In the genomic region with DNA sequence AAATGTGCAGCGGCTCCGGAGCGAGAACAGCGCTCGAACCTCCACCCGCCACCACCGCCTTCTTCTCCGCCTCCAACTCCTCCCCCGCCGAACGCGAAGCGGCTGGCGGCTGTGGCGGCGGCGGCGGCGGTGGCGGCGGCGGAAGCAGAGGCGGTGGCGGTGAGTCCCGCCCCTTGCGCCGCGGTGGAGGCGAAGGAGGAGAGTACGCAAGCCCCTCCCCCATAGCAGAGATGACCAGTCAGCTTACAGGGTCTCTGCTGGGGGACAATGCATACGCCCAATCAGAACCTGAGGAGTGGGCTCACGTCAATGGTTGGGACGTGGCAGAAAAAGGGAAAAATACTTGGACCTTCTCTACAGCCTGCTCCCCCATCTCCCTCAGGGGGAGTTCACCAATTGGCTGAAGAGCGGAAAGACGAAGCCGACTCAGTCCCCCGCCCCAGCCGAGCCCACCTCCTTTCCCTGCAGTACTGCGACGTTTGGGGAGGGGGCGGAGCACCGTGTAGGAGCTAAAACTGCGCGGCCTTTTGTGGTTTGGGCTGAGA, we compare ENCODE assay signal across 1 cellular context.
A peak's percentile ranks its signal among the peaks of the same experiment; 100 is the strongest.
TF ChIP-seq lines count a peak whose summit lies in the region.

A gene with protein sequence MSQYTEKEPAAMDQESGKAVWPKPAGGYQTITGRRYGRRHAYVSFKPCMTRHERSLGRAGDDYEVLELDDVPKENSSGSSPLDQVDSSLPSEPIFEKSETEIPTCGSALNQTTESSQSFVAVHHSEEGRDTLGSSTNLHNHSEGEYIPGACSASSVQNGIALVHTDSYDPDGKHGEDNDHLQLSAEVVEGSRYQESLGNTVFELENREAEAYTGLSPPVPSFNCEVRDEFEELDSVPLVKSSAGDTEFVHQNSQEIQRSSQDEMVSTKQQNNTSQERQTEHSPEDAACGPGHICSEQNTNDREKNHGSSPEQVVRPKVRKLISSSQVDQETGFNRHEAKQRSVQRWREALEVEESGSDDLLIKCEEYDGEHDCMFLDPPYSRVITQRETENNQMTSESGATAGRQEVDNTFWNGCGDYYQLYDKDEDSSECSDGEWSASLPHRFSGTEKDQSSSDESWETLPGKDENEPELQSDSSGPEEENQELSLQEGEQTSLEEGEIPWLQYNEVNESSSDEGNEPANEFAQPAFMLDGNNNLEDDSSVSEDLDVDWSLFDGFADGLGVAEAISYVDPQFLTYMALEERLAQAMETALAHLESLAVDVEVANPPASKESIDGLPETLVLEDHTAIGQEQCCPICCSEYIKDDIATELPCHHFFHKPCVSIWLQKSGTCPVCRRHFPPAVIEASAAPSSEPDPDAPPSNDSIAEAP (minus strand): TSS at position 131 of the 545 bp plus-strand sequence. CDS start 26,541 bp downstream, outside the sequence.

TF ChIP-seq in K562, 482 proteins besides CTCF, POLR2A, EP300 and RAD21 (continued from another document and continues in another):
- TF ChIP-seq BCLAF1 (IDR thresholded peaks at IDR 0.05; ENCODE audit: borderline replicate concordance in 1 of 2, control insufficient read depth in 1 of 2, low read depth in 2 of 2, low read length in 1 of 2): no peak
- TF ChIP-seq NFE2L1 (tag; IDR thresholded peaks at IDR 0.05; ENCODE audit: borderline replicate concordance, low read depth): no peak
- TF ChIP-seq ZNF23 (CRISPR knock-in tag; IDR thresholded peaks at IDR 0.05): no peak
- TF ChIP-seq ZNF766 (CRISPR knock-in tag; conservative IDR thresholded peaks at IDR 0.05): no peak
- TF ChIP-seq PCBP1 (IDR thresholded peaks at IDR 0.05; ENCODE audit: low read depth, low read length, poor library complexity, severe bottlenecking): no peak
- TF ChIP-seq COPS2 (conservative IDR thresholded peaks at IDR 0.05): no peak
- no peak for TF ChIP-seq RFX1 (IDR thresholded peaks at IDR 0.05)
- no peak for TF ChIP-seq ZNF507 (tag; conservative IDR thresholded peaks at IDR 0.05)
- TF ChIP-seq ZSCAN32 (CRISPR knock-in tag; IDR thresholded peaks at IDR 0.05): no peak
- no peak for TF ChIP-seq ATF6 (CRISPR knock-in tag; IDR thresholded peaks at IDR 0.05)
- TF ChIP-seq FOXK1 (CRISPR knock-in tag; IDR thresholded peaks at IDR 0.05; ENCODE audit: borderline replicate concordance): no peak
- no peak; the same call in 1 of the 2 replicates for TF ChIP-seq ZNF431 (CRISPR knock-in tag; IDR thresholded peaks at IDR 0.05)
- no peak for TF ChIP-seq CEBPG (CRISPR knock-in tag; IDR thresholded peaks at IDR 0.05)
- TF ChIP-seq CEBPG (tag; conservative IDR thresholded peaks at IDR 0.05 in 1 of 2, IDR thresholded peaks at IDR 0.05 in 1 of 2): no peak
- no peak for TF ChIP-seq IRF9 (tag; IDR thresholded peaks at IDR 0.05)
- no peak for TF ChIP-seq PPARD (CRISPR knock-in tag; IDR thresholded peaks at IDR 0.05)
- no peak for TF ChIP-seq ELF4 (CRISPR knock-in tag; IDR thresholded peaks at IDR 0.05)
- TF ChIP-seq GTF2F1 (IDR thresholded peaks at IDR 0.05; ENCODE audit: low read depth, low read length): no peak
- no peak for TF ChIP-seq ATF4 (CRISPR knock-in tag; IDR thresholded peaks at IDR 0.05)
- no peak for TF ChIP-seq ZNF212 (CRISPR knock-in tag; IDR thresholded peaks at IDR 0.05)
- TF ChIP-seq PHB (CRISPR knock-in tag; IDR thresholded peaks at IDR 0.05): no peak
- no peak for TF ChIP-seq NFE2 (IDR thresholded peaks at IDR 0.05; ENCODE audit: low read depth)
- no peak for TF ChIP-seq PTBP1 (IDR thresholded peaks at IDR 0.05; ENCODE audit: low read depth, low read length)
- no peak for TF ChIP-seq CBX2 (IDR thresholded peaks at IDR 0.05; ENCODE audit: insufficient read depth, low read length, poor library complexity, severe bottlenecking)
- no peak for TF ChIP-seq NR2C2 (CRISPR knock-in tag; IDR thresholded peaks at IDR 0.05)
- no peak for TF ChIP-seq NR2C2 (tag; IDR thresholded peaks at IDR 0.05)
- no peak for TF ChIP-seq RCOR1 (IDR thresholded peaks at IDR 0.05; ENCODE audit: borderline replicate concordance in 1 of 2, low read depth in 2 of 2, low read length in 2 of 2)
- no peak for TF ChIP-seq TSC22D4 (tag; IDR thresholded peaks at IDR 0.05)
- no peak for TF ChIP-seq ZNF561 (CRISPR knock-in tag; conservative IDR thresholded peaks at IDR 0.05)
- no peak for TF ChIP-seq HDAC2 (IDR thresholded peaks at IDR 0.05)
- TF ChIP-seq MCM2 (IDR thresholded peaks at IDR 0.05; ENCODE audit: low read depth): no peak
- no peak for TF ChIP-seq OTX1 (CRISPR knock-in tag; IDR thresholded peaks at IDR 0.05)
- no peak for TF ChIP-seq MYC (IDR thresholded peaks at IDR 0.05; ENCODE audit: low read depth, low read length)
- no peak for TF ChIP-seq MYC (CRISPR knock-in tag; IDR thresholded peaks at IDR 0.05; ENCODE audit: borderline replicate concordance, low read depth)
- peak; percentile 90 for TF ChIP-seq RBFOX2 (IDR thresholded peaks at IDR 0.05; ENCODE audit: low read depth, low read length)
- no peak for TF ChIP-seq XRCC5 (IDR thresholded peaks at IDR 0.05; ENCODE audit: low read depth, low read length)
- TF ChIP-seq, protein P1, sequence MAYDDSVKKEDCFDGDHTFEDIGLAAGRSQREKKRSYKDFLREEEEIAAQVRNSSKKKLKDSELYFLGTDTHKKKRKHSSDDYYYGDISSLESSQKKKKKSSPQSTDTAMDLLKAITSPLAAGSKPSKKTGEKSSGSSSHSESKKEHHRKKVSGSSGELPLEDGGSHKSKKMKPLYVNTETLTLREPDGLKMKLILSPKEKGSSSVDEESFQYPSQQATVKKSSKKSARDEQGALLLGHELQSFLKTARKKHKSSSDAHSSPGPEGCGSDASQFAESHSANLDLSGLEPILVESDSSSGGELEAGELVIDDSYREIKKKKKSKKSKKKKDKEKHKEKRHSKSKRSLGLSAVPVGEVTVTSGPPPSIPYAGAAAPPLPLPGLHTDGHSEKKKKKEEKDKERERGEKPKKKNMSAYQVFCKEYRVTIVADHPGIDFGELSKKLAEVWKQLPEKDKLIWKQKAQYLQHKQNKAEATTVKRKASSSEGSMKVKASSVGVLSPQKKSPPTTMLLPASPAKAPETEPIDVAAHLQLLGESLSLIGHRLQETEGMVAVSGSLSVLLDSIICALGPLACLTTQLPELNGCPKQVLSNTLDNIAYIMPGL (CRISPR knock-in tag; IDR thresholded peaks at IDR 0.05): no peak
- no peak for TF ChIP-seq NCOA6 (IDR thresholded peaks at IDR 0.05)
- TF ChIP-seq, protein P2, sequence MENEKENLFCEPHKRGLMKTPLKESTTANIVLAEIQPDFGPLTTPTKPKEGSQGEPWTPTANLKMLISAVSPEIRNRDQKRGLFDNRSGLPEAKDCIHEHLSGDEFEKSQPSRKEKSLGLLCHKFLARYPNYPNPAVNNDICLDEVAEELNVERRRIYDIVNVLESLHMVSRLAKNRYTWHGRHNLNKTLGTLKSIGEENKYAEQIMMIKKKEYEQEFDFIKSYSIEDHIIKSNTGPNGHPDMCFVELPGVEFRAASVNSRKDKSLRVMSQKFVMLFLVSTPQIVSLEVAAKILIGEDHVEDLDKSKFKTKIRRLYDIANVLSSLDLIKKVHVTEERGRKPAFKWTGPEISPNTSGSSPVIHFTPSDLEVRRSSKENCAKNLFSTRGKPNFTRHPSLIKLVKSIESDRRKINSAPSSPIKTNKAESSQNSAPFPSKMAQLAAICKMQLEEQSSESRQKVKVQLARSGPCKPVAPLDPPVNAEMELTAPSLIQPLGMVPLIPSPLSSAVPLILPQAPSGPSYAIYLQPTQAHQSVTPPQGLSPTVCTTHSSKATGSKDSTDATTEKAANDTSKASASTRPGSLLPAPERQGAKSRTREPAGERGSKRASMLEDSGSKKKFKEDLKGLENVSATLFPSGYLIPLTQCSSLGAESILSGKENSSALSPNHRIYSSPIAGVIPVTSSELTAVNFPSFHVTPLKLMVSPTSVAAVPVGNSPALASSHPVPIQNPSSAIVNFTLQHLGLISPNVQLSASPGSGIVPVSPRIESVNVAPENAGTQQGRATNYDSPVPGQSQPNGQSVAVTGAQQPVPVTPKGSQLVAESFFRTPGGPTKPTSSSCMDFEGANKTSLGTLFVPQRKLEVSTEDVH (IDR thresholded peaks at IDR 0.05; ENCODE audit: low read depth, partially characterized antibody): no peak
- no peak for TF ChIP-seq MEF2A (IDR thresholded peaks at IDR 0.05; ENCODE audit: control insufficient read depth, low read depth, low read length)
- TF ChIP-seq ZNF644 (tag; IDR thresholded peaks at IDR 0.05; ENCODE audit: low read depth): 0 out of 2 replicates have a peak, but pooled peaks have one; percentile 11
- no peak for TF ChIP-seq USF1 (CRISPR knock-in tag; IDR thresholded peaks at IDR 0.05)
- TF ChIP-seq, protein P3, sequence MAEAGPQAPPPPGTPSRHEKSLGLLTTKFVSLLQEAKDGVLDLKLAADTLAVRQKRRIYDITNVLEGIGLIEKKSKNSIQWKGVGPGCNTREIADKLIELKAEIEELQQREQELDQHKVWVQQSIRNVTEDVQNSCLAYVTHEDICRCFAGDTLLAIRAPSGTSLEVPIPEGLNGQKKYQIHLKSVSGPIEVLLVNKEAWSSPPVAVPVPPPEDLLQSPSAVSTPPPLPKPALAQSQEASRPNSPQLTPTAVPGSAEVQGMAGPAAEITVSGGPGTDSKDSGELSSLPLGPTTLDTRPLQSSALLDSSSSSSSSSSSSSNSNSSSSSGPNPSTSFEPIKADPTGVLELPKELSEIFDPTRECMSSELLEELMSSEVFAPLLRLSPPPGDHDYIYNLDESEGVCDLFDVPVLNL (CRISPR knock-in tag; IDR thresholded peaks at IDR 0.05; ENCODE audit: low read depth): no peak
- TF ChIP-seq, protein P4, sequence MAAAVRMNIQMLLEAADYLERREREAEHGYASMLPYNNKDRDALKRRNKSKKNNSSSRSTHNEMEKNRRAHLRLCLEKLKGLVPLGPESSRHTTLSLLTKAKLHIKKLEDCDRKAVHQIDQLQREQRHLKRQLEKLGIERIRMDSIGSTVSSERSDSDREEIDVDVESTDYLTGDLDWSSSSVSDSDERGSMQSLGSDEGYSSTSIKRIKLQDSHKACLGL (CRISPR knock-in tag; IDR thresholded peaks at IDR 0.05; ENCODE audit: borderline replicate concordance, poor library complexity, severe bottlenecking): no peak
- TF ChIP-seq PCBP2 (IDR thresholded peaks at IDR 0.05; ENCODE audit: low read depth, low read length, poor library complexity, severe bottlenecking): no peak
- no peak for TF ChIP-seq SRSF7 (optimal IDR thresholded peaks at IDR 0.05; ENCODE audit: low read depth, low read length)
- no peak for TF ChIP-seq ESRRB (CRISPR knock-in tag; IDR thresholded peaks at IDR 0.05; ENCODE audit: borderline replicate concordance)
- no peak for TF ChIP-seq SLC30A9 (CRISPR knock-in tag; IDR thresholded peaks at IDR 0.05)
- TF ChIP-seq SRSF1 (IDR thresholded peaks at IDR 0.05; ENCODE audit: low read depth, low read length): no peak
- TF ChIP-seq ZNF274 (IDR thresholded peaks at IDR 0.05; ENCODE audit: borderline replicate concordance, low read depth, low read length): no peak
- TF ChIP-seq HNRNPH1 (optimal IDR thresholded peaks at IDR 0.05; ENCODE audit: low read depth, low read length): no peak
- no peak for TF ChIP-seq HMG20A (CRISPR knock-in tag; conservative IDR thresholded peaks at IDR 0.05)
- TF ChIP-seq NCOA4 (IDR thresholded peaks at IDR 0.05; ENCODE audit: partially characterized antibody): no peak
